Comparison of ENCODE assay signal across 13 cellular contexts in the genomic region with DNA sequence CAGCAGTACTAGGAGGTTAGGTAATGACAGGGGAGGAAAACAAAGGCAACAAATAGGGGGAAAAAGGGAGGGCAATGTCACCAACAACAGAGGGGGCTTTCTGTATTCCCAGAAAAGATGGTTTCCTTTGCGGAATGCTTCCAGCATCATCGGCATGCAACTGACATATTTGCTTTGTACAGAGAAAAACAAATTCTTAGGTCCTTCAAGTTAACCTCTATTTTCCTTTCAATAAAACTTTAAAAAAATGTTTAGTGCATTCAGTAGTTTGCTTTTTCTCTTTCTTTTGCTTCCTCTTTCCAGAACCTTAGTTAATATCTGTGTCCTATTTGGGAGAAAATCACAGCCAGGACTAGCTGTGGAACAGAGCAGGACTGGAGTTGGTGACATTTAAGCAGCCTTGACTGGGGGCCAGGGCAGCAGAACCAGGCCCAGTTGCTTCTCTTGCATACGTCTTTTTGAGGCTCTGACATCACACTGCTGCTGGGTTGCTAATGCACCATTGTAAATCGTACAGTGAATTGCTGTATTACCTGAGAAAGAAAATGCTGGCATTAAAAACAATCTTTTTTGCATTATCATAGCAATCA.
DNase-seq lines count a peak whose midpoint lies in the region; ATAC-seq and TF ChIP-seq lines count a peak whose summit lies in the region.
"Had no signal": no experiment of that assay in that cellular context is flagged by ENCODE, and none has a peak within 500 bp of the region (broad histone marks: within the 10 kb centered on the region; RNA-seq: fewer than 3 reads in every experiment).

No MANE protein-coding gene starts in this region.

- H3K4me3 Mint-ChIP-seq in activated CD4-positive, alpha-beta T cell treated with anti-CD3 and anti-CD28 coated beads, Interleukin-2, amount 10 ng/mL, durations not matched to agents 7 days and 5 days, result peak overlapping the region; percentile 45
- H3K4me3 Mint-ChIP-seq in WTC11, result peak overlapping the region; percentile 86

- DNase-seq in activated CD4-positive, alpha-beta T cell treated with anti-CD3 and anti-CD28 coated beads, Interleukin-2, amount 10 ng/mL, durations not matched to agents 7 days and 5 days, result no peak
- DNase-seq in activated CD4-positive, alpha-beta T cell treated with anti-CD3 and anti-CD28 coated beads, Interleukin-2, amount 50 U/mL, for 48 hours, result no peak
- DNase-seq in WTC11 (ENCODE audit: low spot score) (no peak), retinal pigment epithelial cell (ENCODE audit: low read depth) (no peak), germinal center (ENCODE audit: low spot score) (no peak), NCI-H82 (lab: John Stamatoyannopoulos, UW) (no peak), GM13977 (ENCODE audit: low spot score) (no peak)
- DNase-seq: activated gamma-delta T cell treated with Interleukin-2 at 50 U/mL for 16 hours, foreskin melanocyte, tibial artery had no signal

- no peaks in the 10 kb centered on the region for H3K36me3 ChIP-seq in iPS-15b (ENCODE audit: control insufficient read depth, insufficient read depth, low read length)
- H3K36me3 ChIP-seq: SJSA1, tibial artery had no signal

- CTCF ChIA-PET in activated CD4-positive, alpha-beta T cell treated with anti-CD3 and anti-CD28 coated beads, Interleukin-2, amount 10 ng/mL, durations not matched to agents 7 days and 5 days (lab: Charles Lee), result no interaction called here
- CTCF ChIA-PET in WTC11 (lab: Charles Lee), result interaction anchor here (1.0 to 1.5 kb wide), 2 partner anchors 19 to 50 kb away, joined by 3 to 6 read pairs; no protein-coding TSS in a partner anchor

- H3K4me1 Mint-ChIP-seq in activated CD4-positive, alpha-beta T cell treated with anti-CD3 and anti-CD28 coated beads, Interleukin-2, amount 10 ng/mL, durations not matched to agents 7 days and 5 days, result peaks cover 7% of the 10 kb centered on the region
- H3K4me1 Mint-ChIP-seq in WTC11, result peaks cover 34% of the 10 kb centered on the region

- H3K27me3 ChIP-seq in iPS-15b (ENCODE audit: control insufficient read depth, insufficient read depth, low read length), result no peaks in the 10 kb centered on the region

- in situ Hi-C loops in GM13977 (cut with MboI; ENCODE audit: low pct_unique_long_range_greater_than_20kb, low sequenced_read_pairs, unreplicated experiment), result no loop called here

- H3K4me1 ChIP-seq in iPS-15b (ENCODE audit: control insufficient read depth, insufficient read depth, low read length), result peaks cover 12% of the 10 kb centered on the region

- H3K27ac Mint-ChIP-seq in activated CD4-positive, alpha-beta T cell treated with anti-CD3 and anti-CD28 coated beads, Interleukin-2, amount 10 ng/mL, durations not matched to agents 7 days and 5 days, result no peak overlapping the region
- peak overlapping the region; percentile 98 for H3K27ac Mint-ChIP-seq in WTC11
- H3K27ac Mint-ChIP-seq: dendritic cell treated with granulocyte-macrophage colony-stimulating factor and Interleukin-4, amounts not matched to agents 40 ng/mL and 50 ng/mL, for 4 days had no signal

- H3K36me3 Mint-ChIP-seq in activated CD4-positive, alpha-beta T cell treated with anti-CD3 and anti-CD28 coated beads, Interleukin-2, amount 10 ng/mL, durations not matched to agents 7 days and 5 days (ENCODE audit: low read depth), result no peaks in the 10 kb centered on the region
- H3K36me3 Mint-ChIP-seq in WTC11, result no peaks in the 10 kb centered on the region

- TF ChIP-seq CTCF in WTC11 (IDR thresholded peaks at IDR 0.05), result no peak
- TF ChIP-seq CTCF in retinal pigment epithelial cell (conservative IDR thresholded peaks at IDR 0.05; ENCODE audit: low read depth, low read length), result no peak
- no peak for TF ChIP-seq CTCF in GM13977 (IDR thresholded peaks at IDR 0.05; ENCODE audit: extremely low read depth, insufficient read depth, missing control alignments)

- H3K9me3 Mint-ChIP-seq in activated CD4-positive, alpha-beta T cell treated with anti-CD3 and anti-CD28 coated beads, Interleukin-2, amount 10 ng/mL, durations not matched to agents 7 days and 5 days, result no peaks in the 10 kb centered on the region
- H3K9me3 Mint-ChIP-seq in WTC11, result 0 out of 2 replicates have a peak, but pooled peaks cover 3% of the 10 kb centered on the region
- H3K9me3 Mint-ChIP-seq: dendritic cell treated with granulocyte-macrophage colony-stimulating factor and Interleukin-4, amounts not matched to agents 40 ng/mL and 50 ng/mL, for 4 days had no signal

- peaks cover 53% of the 10 kb centered on the region for H3K27me3 Mint-ChIP-seq in activated CD4-positive, alpha-beta T cell treated with anti-CD3 and anti-CD28 coated beads, Interleukin-2, amount 10 ng/mL, durations not matched to agents 7 days and 5 days
- no peaks in the 10 kb centered on the region for H3K27me3 Mint-ChIP-seq in WTC11 (ENCODE audit: low read depth)

- H3K9me3 ChIP-seq in iPS-15b (ENCODE audit: control insufficient read depth, insufficient read depth, low read length), result no peaks in the 10 kb centered on the region
- H3K9me3 ChIP-seq: SJSA1, tibial artery had no signal

- H3K4me3 ChIP-seq in iPS-15b (ENCODE audit: low read depth, low read length) (peak overlapping the region; percentile 79), retinal pigment epithelial cell (ENCODE audit: low read length) (peak overlapping the region; percentile 44)

- H3K9ac ChIP-seq in iPS-15b (ENCODE audit: low read depth, low read length), result no peak overlapping the region

- no peak for ATAC-seq in WTC11

- POLR2A ChIA-PET in activated CD4-positive, alpha-beta T cell treated with anti-CD3 and anti-CD28 coated beads, Interleukin-2, amount 10 ng/mL, durations not matched to agents 7 days and 5 days (lab: Charles Lee), result no interaction called here
- POLR2A ChIA-PET in WTC11 (lab: Charles Lee), result no interaction called here

TF ChIP-seq in WTC11, 78 proteins besides CTCF, POLR2A, EP300 and RAD21:
- no peak for TF ChIP-seq SOX15 (CRISPR knock-in tag; IDR thresholded peaks at IDR 0.05)
- TF ChIP-seq E2F4 (CRISPR knock-in tag; IDR thresholded peaks at IDR 0.05; ENCODE audit: borderline replicate concordance, low read depth), result no peak
- no peak for TF ChIP-seq ZNF219 (CRISPR knock-in tag; IDR thresholded peaks at IDR 0.05; ENCODE audit: borderline replicate concordance)
- TF ChIP-seq KAT7 (CRISPR knock-in tag; IDR thresholded peaks at IDR 0.05; ENCODE audit: borderline replicate concordance), result no peak
- no peak for TF ChIP-seq ZBTB43 (CRISPR knock-in tag; IDR thresholded peaks at IDR 0.05)
- TF ChIP-seq USF2 (CRISPR knock-in tag; IDR thresholded peaks at IDR 0.05), result no peak
- TF ChIP-seq PRRX2 (CRISPR knock-in tag; IDR thresholded peaks at IDR 0.05), result no peak
- TF ChIP-seq ATF1 (CRISPR knock-in tag; IDR thresholded peaks at IDR 0.05), result no peak
- TF ChIP-seq ZNF281 (CRISPR knock-in tag; IDR thresholded peaks at IDR 0.05), result no peak
